9 cellular contexts compared by ENCODE assay signal in the genomic region with DNA sequence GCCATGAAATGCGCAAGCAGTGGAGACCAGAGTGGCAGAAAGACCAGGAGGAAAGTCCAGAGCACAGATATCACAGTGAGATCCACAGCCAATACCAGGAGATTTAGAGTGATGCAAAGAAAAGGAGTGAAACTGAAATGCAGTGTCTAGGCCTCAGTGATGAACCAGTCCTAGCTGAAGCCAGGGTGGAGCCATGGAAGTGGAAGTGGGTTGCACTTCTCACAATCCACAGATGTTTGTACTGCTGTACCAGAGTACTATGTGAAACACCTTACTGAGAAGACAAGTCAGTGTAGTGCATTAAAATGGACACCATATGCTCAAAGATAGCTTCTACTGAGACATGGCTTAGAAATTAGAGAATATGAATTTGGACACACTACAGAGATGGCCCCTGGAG.
"Had no signal": no experiment of that assay in that cellular context is flagged by ENCODE, and none has a peak within 500 bp of the region (broad histone marks: within the 10 kb centered on the region; RNA-seq: fewer than 3 reads in every experiment).

No MANE protein-coding gene starts in this region.

- H3K4me3 ChIP-seq: GM23248, HAP-1 had no signal

- H3K27ac Mint-ChIP-seq: HFFc6, IgD-negative memory B cell had no signal

- ATAC-seq: HCT116, HepG2 had no signal

- H3K36me3 Mint-ChIP-seq: IgD-negative memory B cell had no signal

- H3K9me3 ChIP-seq: HAP-1 had no signal

- H3K36me3 ChIP-seq: HAP-1 had no signal

- H3K4me3 Mint-ChIP-seq: HFFc6, IgD-negative memory B cell had no signal

- H3K9ac ChIP-seq: GM23248 had no signal

- DNase-seq: GM23248, GOT3, H7, HFFc6 had no signal

- H2AFZ ChIP-seq: GM23248 had no signal

- H3K9me3 Mint-ChIP-seq: IgD-negative memory B cell had no signal

- H3K27ac ChIP-seq: GM23248, HL-60 had no signal
